In genomic region chr19:43505941-43506340, GRCh38 we compare ENCODE assay signal across 1 cellular context.
TF ChIP-seq lines count a peak whose summit lies in the region.

No MANE protein-coding gene starts in this region.

TF ChIP-seq in K562, 482 proteins besides CTCF, POLR2A, EP300 and RAD21:
- no peak for TF ChIP-seq ERF (CRISPR knock-in tag; IDR thresholded peaks at IDR 0.05)
- TF ChIP-seq SMARCA5 (IDR thresholded peaks at IDR 0.05): peak; percentile 40; the same call in 1 of the 2 replicates
- no peak for TF ChIP-seq SP2 (IDR thresholded peaks at IDR 0.05; ENCODE audit: extremely low read depth, low read depth, low read length, poor library complexity, severe bottlenecking)
- TF ChIP-seq RBM25 (IDR thresholded peaks at IDR 0.05; ENCODE audit: low read depth, low read length, severe bottlenecking): peak; percentile 94
- no peak for TF ChIP-seq XRCC5 (IDR thresholded peaks at IDR 0.05; ENCODE audit: low read depth, low read length)
- TF ChIP-seq DACH1 (IDR thresholded peaks at IDR 0.05; ENCODE audit: partially characterized antibody): peak; percentile 39
- no peak for TF ChIP-seq ATF1 (CRISPR knock-in tag; IDR thresholded peaks at IDR 0.05)
- TF ChIP-seq ATF1 (tag; IDR thresholded peaks at IDR 0.05): peak; percentile 28; the same call in 1 of the 2 replicates
- TF ChIP-seq CBFA2T3 (IDR thresholded peaks at IDR 0.05): peak; percentile 13; the same call in 1 of the 2 replicates
- TF ChIP-seq SNIP1 (IDR thresholded peaks at IDR 0.05; ENCODE audit: low read depth): no peak
- TF ChIP-seq NR3C1 (CRISPR knock-in tag; IDR thresholded peaks at IDR 0.05): no peak
- TF ChIP-seq ZBTB2 (IDR thresholded peaks at IDR 0.05): no peak
- TF ChIP-seq RCOR1 (IDR thresholded peaks at IDR 0.05; ENCODE audit: borderline replicate concordance in 1 of 2, low read depth in 2 of 2, low read length in 2 of 2): peak in 1 of 2 experiments; percentile 46; a peak in 1 of 4 replicates
- no peak for TF ChIP-seq REST (CRISPR knock-in tag; IDR thresholded peaks at IDR 0.05; ENCODE audit: low read depth)
- no peak for TF ChIP-seq PTTG1 (tag; IDR thresholded peaks at IDR 0.05; ENCODE audit: low read depth)
- peak; percentile 91 for TF ChIP-seq BCOR (IDR thresholded peaks at IDR 0.05)
- no peak for TF ChIP-seq PTRF (tag; IDR thresholded peaks at IDR 0.05)
- 0 out of 4 replicates have a peak, but pooled peaks of 1 of the 2 experiments have one; percentile 18 for TF ChIP-seq HDAC1 (IDR thresholded peaks at IDR 0.05)
- peak; percentile 47; the same call in 1 of the 2 replicates for TF ChIP-seq HDAC2 (IDR thresholded peaks at IDR 0.05)
- TF ChIP-seq MAFF (IDR thresholded peaks at IDR 0.05; ENCODE audit: low read length): no peak
- peak; percentile 74 to 82 for TF ChIP-seq KDM1A (IDR thresholded peaks at IDR 0.05)
- no peak for TF ChIP-seq ETV6 (IDR thresholded peaks at IDR 0.05; ENCODE audit: borderline replicate concordance in 1 of 2, low read depth in 2 of 2, low read length in 1 of 2)
- no peak for TF ChIP-seq ETV6 (CRISPR knock-in tag; IDR thresholded peaks at IDR 0.05; ENCODE audit: borderline replicate concordance)
- TF ChIP-seq FOSL1 (tag; conservative IDR thresholded peaks at IDR 0.05): peak; percentile 86
- TF ChIP-seq TGIF2 (CRISPR knock-in tag; IDR thresholded peaks at IDR 0.05): no peak
- no peak for TF ChIP-seq ZHX1 (conservative IDR thresholded peaks at IDR 0.05; ENCODE audit: low read length)
- TF ChIP-seq ZNF592 (IDR thresholded peaks at IDR 0.05): no peak
- TF ChIP-seq ARID1B (IDR thresholded peaks at IDR 0.05): peak; percentile 16; the same call in 1 of the 2 replicates
- TF ChIP-seq NR2C1 (IDR thresholded peaks at IDR 0.05): no peak
- TF ChIP-seq NR2C1 (tag; IDR thresholded peaks at IDR 0.05): no peak
- TF ChIP-seq GATAD2B (IDR thresholded peaks at IDR 0.05; ENCODE audit: borderline replicate concordance): no peak
- no peak for TF ChIP-seq FOS (IDR thresholded peaks at IDR 0.05; ENCODE audit: extremely low read depth, insufficient read length)
- TF ChIP-seq SRSF3 (IDR thresholded peaks at IDR 0.05; ENCODE audit: insufficient read depth, low read length): no peak
- peak; percentile 91 for TF ChIP-seq ADNP (tag; IDR thresholded peaks at IDR 0.05)
- 0 out of 2 replicates have a peak, but pooled peaks have one; percentile 25 for TF ChIP-seq CBX1 (IDR thresholded peaks at IDR 0.05; ENCODE audit: low read depth)
- TF ChIP-seq ZNF121 (CRISPR knock-in tag; conservative IDR thresholded peaks at IDR 0.05): no peak
- no peak for TF ChIP-seq RUNX1 (IDR thresholded peaks at IDR 0.05; ENCODE audit: low read depth)
- TF ChIP-seq TBL1XR1 (IDR thresholded peaks at IDR 0.05; ENCODE audit: low read length in 2 of 2): no peak
- peak; percentile 45; the same call in 1 of the 2 replicates for TF ChIP-seq JUND (IDR thresholded peaks at IDR 0.05; ENCODE audit: borderline replicate concordance, low read depth, low read length)
- no peak for TF ChIP-seq JUND (tag; IDR thresholded peaks at IDR 0.05; ENCODE audit: borderline replicate concordance, low read depth, low read length)
- no peak for TF ChIP-seq HINFP (tag; conservative IDR thresholded peaks at IDR 0.05; ENCODE audit: low read depth)
- TF ChIP-seq CREB3L1 (IDR thresholded peaks at IDR 0.05; ENCODE audit: borderline replicate concordance, low read depth): no peak
- peak; percentile 71 for TF ChIP-seq NFIC (IDR thresholded peaks at IDR 0.05)
- TF ChIP-seq ZNF644 (tag; IDR thresholded peaks at IDR 0.05; ENCODE audit: low read depth): no peak
